ENCODE assay signal across 9 cellular contexts in the genomic region with DNA sequence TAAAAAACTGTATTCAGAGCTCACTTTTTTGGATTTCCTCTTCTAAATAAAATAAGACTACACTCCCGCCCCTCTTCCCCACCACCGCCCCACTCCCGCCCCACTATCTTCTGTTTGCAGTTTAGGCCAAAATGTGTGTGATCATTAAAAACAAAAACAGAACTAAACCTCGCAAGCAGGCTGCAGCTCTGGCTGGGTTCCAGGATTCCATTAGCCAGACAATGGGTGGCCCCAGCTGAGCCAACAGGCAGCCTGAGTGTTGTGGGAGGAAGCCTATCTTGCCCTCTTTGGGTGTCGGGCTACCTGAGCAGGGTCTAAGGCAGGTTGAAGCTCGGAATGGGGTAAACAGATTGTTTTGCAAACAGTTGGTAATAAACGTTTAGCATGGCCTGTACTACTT. TPM values are rescaled to one million over a fixed set of nuclear protein-coding genes. Genes with fewer than 3 reads are reported as not detected.
DNase-seq lines count a peak whose midpoint lies in the region; ATAC-seq and TF ChIP-seq lines count a peak whose summit lies in the region.
"Had no signal": no experiment of that assay in that cellular context is flagged by ENCODE, and none has a peak within 500 bp of the region (broad histone marks: within the 10 kb centered on the region; RNA-seq: fewer than 3 reads in every experiment).

No MANE protein-coding gene starts in this region.

- H3K4me3 Mint-ChIP-seq in type B pancreatic cell (no peak overlapping the region), immature natural killer cell (no peak overlapping the region)
- H3K4me3 Mint-ChIP-seq in naive thymus-derived CD4-positive, alpha-beta T cell: no peak overlapping the region

- CTCF ChIA-PET in naive thymus-derived CD4-positive, alpha-beta T cell (lab: Charles Lee): no interaction called here

- H3K36me3 ChIP-seq in lower lobe of right lung: no peaks in the 10 kb centered on the region
- H3K36me3 ChIP-seq in naive thymus-derived CD4-positive, alpha-beta T cell (ENCODE audit: control insufficient read depth in 2 of 3, insufficient read depth in 3 of 3, low read length in 3 of 3): no peaks in the 10 kb centered on the region

- intact Hi-C loops in lower lobe of right lung (cut with DNase I): no loop called here
- intact Hi-C loops in naive thymus-derived CD4-positive, alpha-beta T cell (cut with micrococcal nuclease): no loop called here

- DNase-seq in DMS53 treated with DMSO at 0.1 percent for 48 hours (lab: John Stamatoyannopoulos, UW; ENCODE audit: unreplicated experiment): peak; percentile 60
- peak; percentile 87 for DNase-seq in NCI-H2107 (lab: John Stamatoyannopoulos, UW)
- peak; percentile 39 for DNase-seq in brain pericyte (ENCODE audit: low read depth, low spot score)
- DNase-seq in lower lobe of right lung: peak; percentile 67
- DNase-seq in type B pancreatic cell (ENCODE audit: extremely low spot score, unreplicated experiment): no peak
- no peak for DNase-seq in naive thymus-derived CD4-positive, alpha-beta T cell
- no peak for DNase-seq in activated CD4-positive, CD25-positive, alpha-beta regulatory T cell treated with anti-CD3 and anti-CD28 coated beads, Interleukin-2, amount 50 U/mL, for 72 hours
- no peak for DNase-seq in immature natural killer cell

- H3K4me1 Mint-ChIP-seq in type B pancreatic cell (ENCODE audit: unreplicated experiment) (peaks cover 13% of the 10 kb centered on the region), immature natural killer cell (peaks cover 12 to 19% of the 10 kb centered on the region in 2 donors)
- peaks cover 10 to 28% (median 21%) of the 10 kb centered on the region in 7 donors for H3K4me1 Mint-ChIP-seq in naive thymus-derived CD4-positive, alpha-beta T cell

- H3K27me3 Mint-ChIP-seq in type B pancreatic cell (no peaks in the 10 kb centered on the region), immature natural killer cell (ENCODE audit: low read depth in 3 of 3) (peaks cover 0 to 3% (median 0%) of the 10 kb centered on the region in 3 donors)
- H3K27me3 Mint-ChIP-seq in naive thymus-derived CD4-positive, alpha-beta T cell: peaks cover 0 to 2% (median 0%) of the 10 kb centered on the region in 5 donors

- no peaks in the 10 kb centered on the region for H3K9me3 Mint-ChIP-seq in type B pancreatic cell
- H3K9me3 Mint-ChIP-seq in naive thymus-derived CD4-positive, alpha-beta T cell: peaks cover 0 to 2% (median 0%) of the 10 kb centered on the region in 11 donors
- H3K9me3 Mint-ChIP-seq in immature natural killer cell: no peaks in the 10 kb centered on the region

- peak; percentile 46 to 65 for ATAC-seq in lower lobe of right lung
- ATAC-seq in naive thymus-derived CD4-positive, alpha-beta T cell: no peak

- H3K9me3 ChIP-seq in lower lobe of right lung: no peaks in the 10 kb centered on the region
- H3K9me3 ChIP-seq in naive thymus-derived CD4-positive, alpha-beta T cell (ENCODE audit: control insufficient read depth in 2 of 3, low read length in 3 of 3): no peaks in the 10 kb centered on the region

- no peaks in the 10 kb centered on the region for H3K36me3 Mint-ChIP-seq in type B pancreatic cell
- no peaks in the 10 kb centered on the region for H3K36me3 Mint-ChIP-seq in naive thymus-derived CD4-positive, alpha-beta T cell
- no peaks in the 10 kb centered on the region for H3K36me3 Mint-ChIP-seq in immature natural killer cell

- H3K4me1 ChIP-seq in lower lobe of right lung: peaks cover 15% of the 10 kb centered on the region
- H3K4me1 ChIP-seq in naive thymus-derived CD4-positive, alpha-beta T cell (ENCODE audit: control insufficient read depth in 2 of 2, insufficient read depth in 2 of 2, low read length in 2 of 2): peaks cover 13 to 17% of the 10 kb centered on the region in 2 donors

- no peak overlapping the region for H3K4me3 ChIP-seq in lower lobe of right lung
- no peak overlapping the region for H3K4me3 ChIP-seq in naive thymus-derived CD4-positive, alpha-beta T cell (ENCODE audit: low read length)
- H3K4me3 ChIP-seq: skin epidermis had no signal

- POLR2A ChIA-PET in naive thymus-derived CD4-positive, alpha-beta T cell (lab: Charles Lee): no interaction called here

- no peak overlapping the region for H3K27ac Mint-ChIP-seq in type B pancreatic cell
- no peak overlapping the region for H3K27ac Mint-ChIP-seq in naive thymus-derived CD4-positive, alpha-beta T cell
- H3K27ac Mint-ChIP-seq in immature natural killer cell: no peak overlapping the region

- TF ChIP-seq CTCF in lower lobe of right lung (IDR thresholded peaks at IDR 0.05) (no peak), type B pancreatic cell (conservative IDR thresholded peaks at IDR 0.05) (no peak)

- no peaks in the 10 kb centered on the region for H3K27me3 ChIP-seq in lower lobe of right lung (ENCODE audit: low read depth)
- no peaks in the 10 kb centered on the region for H3K27me3 ChIP-seq in naive thymus-derived CD4-positive, alpha-beta T cell (ENCODE audit: control insufficient read depth in 2 of 2, insufficient read depth in 2 of 2, low read length in 2 of 2)

- no peak overlapping the region for H3K27ac ChIP-seq in lower lobe of right lung
- H3K27ac ChIP-seq in naive thymus-derived CD4-positive, alpha-beta T cell (ENCODE audit: low read depth, low read length): no peak overlapping the region

RNA-seq across cellular contexts. Expression of gene ARL4A, which starts 41.7 kb away (rescaled TPM):
- total RNA-seq in lower lobe of right lung (44.8 TPM), type B pancreatic cell (ENCODE audit: low replicate concordance) (25.0 and 25.5 TPM in 2 replicates)
- total RNA-seq in naive thymus-derived CD4-positive, alpha-beta T cell: 10 to 100 TPM in 3 of 5 experiments, 1 to 10 TPM in 2; 5.5 to 97.4 (median 11.6) TPM
- 10 to 100 TPM; 18.9 to 22.7 TPM for polyA plus RNA-seq in naive thymus-derived CD4-positive, alpha-beta T cell
- polyA plus RNA-seq in immature natural killer cell: 10 to 100 TPM; 24.9 to 28.8 (median 25.0) TPM

Comparison
In these comparisons a context has a peak if more than half of its experiments do, and no peak if none do; other contexts are left out.
1. DNase-seq: peak in DMS53 treated with DMSO at 0.1 percent for 48 hours (single experiment), NCI-H2107 (single experiment), brain pericyte (single experiment) and lower lobe of right lung (single experiment); none in type B pancreatic cell (single experiment), naive thymus-derived CD4-positive, alpha-beta T cell (0 of 9), activated CD4-positive, CD25-positive, alpha-beta regulatory T cell treated with anti-CD3 and anti-CD28 coated beads, Interleukin-2, amount 50 U/mL, for 72 hours (single experiment) and immature natural killer cell (0 of 3).